Comparison of ENCODE assay signal across 24 cellular contexts in genomic region chr14:51488569-51489220, GRCh38.
DNase-seq lines count a peak whose midpoint lies in the region; ATAC-seq and TF ChIP-seq lines count a peak whose summit lies in the region.
"Had no signal": no experiment of that assay in that cellular context is flagged by ENCODE, and none has a peak within 500 bp of the region (broad histone marks: within the 10 kb centered on the region; RNA-seq: fewer than 3 reads in every experiment).

No MANE protein-coding gene starts in this region.

- in situ Hi-C loops in IMR-90 (cut with MboI; ENCODE audit: low sequenced_read_pairs): no loop called here

- ATAC-seq in IMR-90 (ENCODE audit: low read depth) (peak; percentile 38), HG02840 (IDR thresholded peaks at IDR 0.05; ENCODE audit: low FRiP score, unreplicated experiment) (no peak), left lung (no peak), upper lobe of left lung (ENCODE audit: low FRiP score in 2 of 2) (no peak)
- ATAC-seq: PC-3; sciatic nerve; stimulated activated memory B cell treated with anti-CD40 and anti-IgM and Interleukin-4, amounts not matched to agents 10 μg/mL and 1 μg/mL and 100 μg/mL, for 72 hours had no signal

- H2BK120ac ChIP-seq in IMR-90 (ENCODE audit: low read depth, low read length): peak overlapping the region; percentile 36; the same call in 1 of the 2 replicates

- H3K27me3 Mint-ChIP-seq in type B pancreatic cell: no peaks in the 10 kb centered on the region
- H3K27me3 Mint-ChIP-seq: activated naive CD8-positive, alpha-beta T cell treated with anti-CD3 and anti-CD28 coated beads, Interleukin-2, amount 10 ng/mL, durations not matched to agents 7 days and 5 days; progenitor cell of endocrine pancreas; stimulated activated memory B cell treated with anti-CD40 and anti-IgM and Interleukin-4, amounts not matched to agents 10 μg/mL and 1 μg/mL and 100 μg/mL, for 72 hours had no signal

- no peak for TF ChIP-seq EP300 in upper lobe of left lung (IDR thresholded peaks at IDR 0.05)

- H4K8ac ChIP-seq in IMR-90 (ENCODE audit: low read depth in 2 of 2, low read length in 2 of 2): no peak overlapping the region

- dilution Hi-C loops in IMR-90 (cut with HindIII; ENCODE audit: low sequenced_read_pairs, unreplicated experiment): no loop called here

- H4K91ac ChIP-seq in IMR-90 (ENCODE audit: insufficient read depth, low read depth, low read length): no peak overlapping the region

- peaks cover 18% of the 10 kb centered on the region for H3K4me1 Mint-ChIP-seq in type B pancreatic cell (ENCODE audit: unreplicated experiment)
- H3K4me1 Mint-ChIP-seq: activated naive CD8-positive, alpha-beta T cell treated with anti-CD3 and anti-CD28 coated beads, Interleukin-2, amount 10 ng/mL, durations not matched to agents 7 days and 5 days; stimulated activated memory B cell treated with anti-CD40 and anti-IgM and Interleukin-4, amounts not matched to agents 10 μg/mL and 1 μg/mL and 100 μg/mL, for 72 hours had no signal

- peaks cover 15% of the 10 kb centered on the region for H3K4me1 ChIP-seq in IMR-90 (ENCODE audit: control insufficient read depth, insufficient read depth, low read length)
- H3K4me1 ChIP-seq in left lung: no peaks in the 10 kb centered on the region
- no peaks in the 10 kb centered on the region for H3K4me1 ChIP-seq in upper lobe of left lung
- H3K4me1 ChIP-seq in BE2C: 0 out of 2 replicates have a peak, but pooled peaks cover 3% of the 10 kb centered on the region

- H2BK5ac ChIP-seq in IMR-90 (ENCODE audit: low read depth, low read length, poor library complexity, severe bottlenecking): no peak overlapping the region

- H3K36me3 ChIP-seq in IMR-90 (ENCODE audit: control insufficient read depth, insufficient read depth, low read length) (no peaks in the 10 kb centered on the region), left lung (no peaks in the 10 kb centered on the region), upper lobe of left lung (no peaks in the 10 kb centered on the region), BE2C (no peaks in the 10 kb centered on the region)
- H3K36me3 ChIP-seq: uterus had no signal

- peaks cover 12% of the 10 kb centered on the region; the same call in 1 of the 2 replicates for H3K9me1 ChIP-seq in IMR-90 (ENCODE audit: insufficient read depth, low read length)

- H3K4me3 ChIP-seq in IMR-90 (ENCODE audit: insufficient read depth, low read depth, low read length): no peak overlapping the region
- no peak overlapping the region for H3K4me3 ChIP-seq in fibroblast of the aortic adventitia (ENCODE audit: low read depth, low read length)
- H3K4me3 ChIP-seq in left lung: no peak overlapping the region
- H3K4me3 ChIP-seq in upper lobe of left lung: no peak overlapping the region
- H3K4me3 ChIP-seq in BE2C (ENCODE audit: low read depth, low read length): no peak overlapping the region
- H3K4me3 ChIP-seq: dorsolateral prefrontal cortex, uterus had no signal

- no TSS peak for BruUV-seq in IMR-90 (replicated peaks; lab: Mats Ljungman, UMichigan)

- H3K9ac ChIP-seq in IMR-90 (ENCODE audit: low read depth, low read length): no peak overlapping the region

- CTCF ChIA-PET in IMR-90 (lab: Yijun Ruan, JAX): no interaction called here
- CTCF ChIA-PET in RWPE1 (lab: Yijun Ruan, JAX): interaction anchor here (1.0 kb wide), 1 partner anchor 287 kb away, joined by 4 read pairs; no protein-coding TSS in a partner anchor

- H3K4me3 Mint-ChIP-seq in type B pancreatic cell: no peak overlapping the region
- H3K4me3 Mint-ChIP-seq: activated naive CD8-positive, alpha-beta T cell treated with anti-CD3 and anti-CD28 coated beads, Interleukin-2, amount 10 ng/mL, durations not matched to agents 7 days and 5 days; stimulated activated memory B cell treated with anti-CD40 and anti-IgM and Interleukin-4, amounts not matched to agents 10 μg/mL and 1 μg/mL and 100 μg/mL, for 72 hours had no signal

- H3K18ac ChIP-seq in IMR-90 (ENCODE audit: low read depth, low read length): peak overlapping the region; percentile 32; the same call in 1 of the 2 replicates

- no peaks in the 10 kb centered on the region; a peak in 1 of 4 replicates for H3K79me1 ChIP-seq in IMR-90 (ENCODE audit: low read depth in 1 of 2, low read length in 2 of 2)

- no peaks in the 10 kb centered on the region for H3K9me3 Mint-ChIP-seq in type B pancreatic cell
- H3K9me3 Mint-ChIP-seq: activated naive CD8-positive, alpha-beta T cell treated with anti-CD3 and anti-CD28 coated beads, Interleukin-2, amount 10 ng/mL, durations not matched to agents 7 days and 5 days had no signal

- H3K23ac ChIP-seq in IMR-90 (ENCODE audit: low read depth, low read length): no peak overlapping the region

- no peaks in the 10 kb centered on the region for H3K36me3 Mint-ChIP-seq in type B pancreatic cell
- H3K36me3 Mint-ChIP-seq: activated naive CD8-positive, alpha-beta T cell treated with anti-CD3 and anti-CD28 coated beads, Interleukin-2, amount 10 ng/mL, durations not matched to agents 7 days and 5 days; stimulated activated memory B cell treated with anti-CD40 and anti-IgM and Interleukin-4, amounts not matched to agents 10 μg/mL and 1 μg/mL and 100 μg/mL, for 72 hours had no signal

- TF ChIP-seq RAD21 in IMR-90 (IDR thresholded peaks at IDR 0.05; ENCODE audit: low read length): no peak

- peak overlapping the region; percentile 33 for H3K27ac Mint-ChIP-seq in type B pancreatic cell
- H3K27ac Mint-ChIP-seq: activated naive CD8-positive, alpha-beta T cell treated with anti-CD3 and anti-CD28 coated beads, Interleukin-2, amount 10 ng/mL, durations not matched to agents 7 days and 5 days; progenitor cell of endocrine pancreas; stimulated activated memory B cell treated with anti-CD40 and anti-IgM and Interleukin-4, amounts not matched to agents 10 μg/mL and 1 μg/mL and 100 μg/mL, for 72 hours had no signal

- peak overlapping the region; percentile 26; the same call in 1 of the 2 replicates for H3K4ac ChIP-seq in IMR-90 (ENCODE audit: low read depth, low read length)

- H3K27me3 ChIP-seq in IMR-90 (ENCODE audit: control insufficient read depth, insufficient read depth, low read length) (no peaks in the 10 kb centered on the region), left lung (no peaks in the 10 kb centered on the region), upper lobe of left lung (no peaks in the 10 kb centered on the region), BE2C (no peaks in the 10 kb centered on the region)
- H3K27me3 ChIP-seq: dorsolateral prefrontal cortex, uterus had no signal

- POLR2A ChIA-PET in IMR-90 (lab: Charles Lee; ENCODE audit: unreplicated experiment): no interaction called here
- POLR2A ChIA-PET in RWPE1 (lab: Yijun Ruan, JAX; ENCODE audit: low non-redundant PET): no interaction called here

- H2AFZ ChIP-seq in IMR-90 (replicated peaks; ENCODE audit: low read length, poor library complexity): no peak overlapping the region

- H3K56ac ChIP-seq in IMR-90 (ENCODE audit: extremely low read depth, insufficient read depth, low read length): no peak overlapping the region

- H2AK9ac ChIP-seq in IMR-90 (replicated peaks; ENCODE audit: low read depth, low read length, poor library complexity): no peak overlapping the region

- H3K27ac ChIP-seq in IMR-90 (ENCODE audit: insufficient read depth, low read length): no peak overlapping the region
- peak overlapping the region; percentile 92 for H3K27ac ChIP-seq in RWPE1
- no peak overlapping the region for H3K27ac ChIP-seq in left lung
- H3K27ac ChIP-seq in upper lobe of left lung: no peak overlapping the region
- H3K27ac ChIP-seq: dorsolateral prefrontal cortex had no signal

- 100% methylated on average over 2 of the region's 6 CpGs; no CpG with 5 or more reads in 1 of the 2 experiments for WGBS in IMR-90 (ENCODE audit: extremely low coverage in 2 of 2, insufficient read length in 1 of 2), 2 experiments
- WGBS in upper lobe of left lung, 2 donors: 87 to 90% methylated on average over 6 of the region's 6 CpGs

- H3K9me3 ChIP-seq in IMR-90 (ENCODE audit: control insufficient read depth, insufficient read depth, low read length): no peaks in the 10 kb centered on the region
- no peaks in the 10 kb centered on the region for H3K9me3 ChIP-seq in left lung
- no peaks in the 10 kb centered on the region for H3K9me3 ChIP-seq in upper lobe of left lung
- no peaks in the 10 kb centered on the region for H3K9me3 ChIP-seq in BE2C
- H3K9me3 ChIP-seq: uterus had no signal

- H4K5ac ChIP-seq in IMR-90 (ENCODE audit: low read depth, low read length): no peak overlapping the region; the same call in 1 of the 2 replicates

- intact Hi-C loops in IMR-90 (cut with micrococcal nuclease) (no loop called here), left lung (cut with DNase I) (no loop called here)

- H2BK15ac ChIP-seq in IMR-90 (ENCODE audit: low read depth, low read length): no peak overlapping the region

- no peak for TF ChIP-seq CTCF in IMR-90 (conservative IDR thresholded peaks at IDR 0.05; ENCODE audit: low read depth, low read length)
- no peak for TF ChIP-seq CTCF in RWPE1 (conservative IDR thresholded peaks at IDR 0.05; ENCODE audit: low read depth)
- no peak for TF ChIP-seq CTCF in fibroblast of the aortic adventitia (IDR thresholded peaks at IDR 0.05; ENCODE audit: insufficient read depth, low read length)
- no peak for TF ChIP-seq CTCF in type B pancreatic cell (conservative IDR thresholded peaks at IDR 0.05)
- no peak for TF ChIP-seq CTCF in left lung (IDR thresholded peaks at IDR 0.05)
- no peak for TF ChIP-seq CTCF in upper lobe of left lung (IDR thresholded peaks at IDR 0.05)
- TF ChIP-seq CTCF in BE2C (IDR thresholded peaks at IDR 0.05; ENCODE audit: low read depth, low read length): no peak

- H4K20me1 ChIP-seq in IMR-90 (ENCODE audit: insufficient read depth, low read length): no peaks in the 10 kb centered on the region

- H3K14ac ChIP-seq in IMR-90 (replicated peaks; ENCODE audit: low read depth, low read length): peak overlapping the region; percentile 35; the same call in 1 of the 2 replicates

- no peak overlapping the region for H3K4me2 ChIP-seq in IMR-90 (ENCODE audit: low read depth, low read length)

- no peak for TF ChIP-seq POLR2A in IMR-90 (IDR thresholded peaks at IDR 0.05; ENCODE audit: low read depth, low read length)
- TF ChIP-seq POLR2A in upper lobe of left lung (IDR thresholded peaks at IDR 0.05): no peak

- H2BK20ac ChIP-seq in IMR-90 (ENCODE audit: low read depth, low read length): peak overlapping the region; percentile 40; the same call in 1 of the 2 replicates

- DNase-seq in IMR-90 (peak; percentile 31), RWPE1 (ENCODE audit: low spot score) (peak; percentile 85), fibroblast of the aortic adventitia (ENCODE audit: low read depth) (peak; percentile 29), type B pancreatic cell (ENCODE audit: extremely low spot score, unreplicated experiment) (no peak), left lung (no peak), upper lobe of left lung (no peak), BE2C (no peak)
- DNase-seq: activated effector memory CD4-positive, alpha-beta T cell treated with anti-CD3 and anti-CD28 coated beads, Interleukin-2, amount 50 U/mL, for 16 hours; activated naive CD8-positive, alpha-beta T cell treated with anti-CD3 and anti-CD28 coated beads, Interleukin-2, amount 10 ng/mL, durations not matched to agents 7 days and 5 days; activated T-cell treated with anti-CD3 and anti-CD28 coated beads for 4 hours; C1 segment of cervical spinal cord; dorsolateral prefrontal cortex; NCI-H1092 treated with DMSO at 0.1 percent for 48 hours; NCI-H2081 treated with DMSO at 0.1 percent for 48 hours; NK-92 treated with Interleukin-12 subunit alpha and Interleukin-12 subunit beta, amount 100 ng/mL, for 24 hours; PC-3; Right ventricle myocardium superior; stimulated activated CD4-positive, alpha-beta T cell treated with anti-CD3 and anti-CD28 coated beads, Interleukin-4, amount 100 ng/mL, for 4 hours; substantia nigra; uterus had no signal

- H2AK5ac ChIP-seq in IMR-90 (ENCODE audit: low read depth, low read length): no peak overlapping the region

Comparison
In these comparisons a context has a peak if more than half of its experiments do, and no peak if none do; other contexts are left out.
1. DNase-seq: peak in IMR-90 (single experiment), RWPE1 (single experiment) and fibroblast of the aortic adventitia (single experiment); none in type B pancreatic cell (single experiment), left lung (0 of 2), upper lobe of left lung (0 of 2) and BE2C (single experiment).